ENCODE assay signal across 30 cellular contexts in genomic region chr2:76748581-76749296, GRCh38.
"Had no signal": no experiment of that assay in that cellular context is flagged by ENCODE, and none has a peak within 500 bp of the region (broad histone marks: within the 10 kb centered on the region; RNA-seq: fewer than 3 reads in every experiment).

No MANE protein-coding gene starts in this region.

- ATAC-seq: activated CD8-positive, alpha-beta memory T cell treated with anti-CD3 and anti-CD28 coated beads, Interleukin-2, amount 10 ng/mL, durations not matched to agents 7 days and 5 days; activated CD8-positive, alpha-beta T cell treated with anti-CD3 and anti-CD28 coated beads, Interleukin-2, amount 10 ng/mL, durations not matched to agents 7 days and 5 days; activated naive CD4-positive, alpha-beta T cell treated with anti-CD3 and anti-CD28 coated beads, Interleukin-2, amount 50 U/mL, for 72 hours; foreskin keratinocyte; heart left ventricle; lower lobe of right lung; naive thymus-derived CD8-positive, alpha-beta T cell; pancreas; stimulated activated naive B cell treated with anti-CD40 and anti-IgM and Interleukin-4, amounts not matched to agents 10 μg/mL and 1 μg/mL and 100 μg/mL, for 72 hours; upper lobe of right lung; WTC11 had no signal

- H3K36me3 ChIP-seq: esophagus muscularis mucosa, heart left ventricle, lower lobe of right lung, pancreas, prostate gland, sigmoid colon, suprapubic skin, tibial artery, upper lobe of right lung had no signal

- H3K27me3 ChIP-seq: esophagus muscularis mucosa, foreskin keratinocyte, heart left ventricle, pancreas, sigmoid colon, suprapubic skin, tibial artery, upper lobe of right lung had no signal

- H3K9me3 ChIP-seq: esophagus muscularis mucosa, heart left ventricle, lower lobe of right lung, pancreas, prostate gland, sigmoid colon, suprapubic skin, tibial artery, upper lobe of right lung had no signal

- FAIRE-seq: colon, pancreas had no signal

- H3K4me3 ChIP-seq: esophagus muscularis mucosa, heart left ventricle, lower lobe of right lung, pancreas, prostate gland, sigmoid colon, suprapubic skin, tibial artery, upper lobe of right lung had no signal

- H3K27ac ChIP-seq: esophagus muscularis mucosa, foreskin keratinocyte, heart left ventricle, lower lobe of right lung, pancreas, prostate gland, sigmoid colon, suprapubic skin, tibial artery, upper lobe of right lung had no signal

- DNase-seq: activated CD4-positive, alpha-beta T cell treated with anti-CD3 and anti-CD28 coated beads for 1 hour; activated CD4-positive, alpha-beta T cell treated with anti-CD3 and anti-CD28 coated beads, Interleukin-2, amount 50 U/mL, for 1 hour; activated CD8-positive, alpha-beta memory T cell treated with anti-CD3 and anti-CD28 coated beads, Interleukin-2, amount 10 ng/mL, durations not matched to agents 7 days and 5 days; activated CD8-positive, alpha-beta T cell treated with anti-CD3 and anti-CD28 coated beads, Interleukin-2, amount 10 ng/mL, durations not matched to agents 7 days and 5 days; activated T-cell treated with anti-CD3 and anti-CD28 coated beads, Interleukin-2, amount 50 U/mL, for 48 hours; dermis blood vessel endothelial cell; effector CD4-positive, alpha-beta T cell; foreskin keratinocyte; heart left ventricle; hypothalamus; lower lobe of right lung; mesenchymal stem cell; naive thymus-derived CD8-positive, alpha-beta T cell; nucleus accumbens; retina; sigmoid colon; small intestine; stimulated activated CD4-positive, alpha-beta T cell treated with anti-CD3 and anti-CD28 coated beads, Interleukin-4, amount 100 ng/mL, for 24 hours; stimulated activated CD8-positive, alpha-beta memory T cell treated with anti-CD3 and anti-CD28 coated beads, Interleukin-4, amount 100 ng/mL, for 48 hours; stimulated activated naive B cell treated with anti-CD40 and anti-IgM and Interleukin-4, amounts not matched to agents 10 μg/mL and 1 μg/mL and 100 μg/mL, for 72 hours; T1000; tibial artery; upper lobe of right lung had no signal

- H3K4me1 ChIP-seq: esophagus muscularis mucosa, foreskin keratinocyte, heart left ventricle, lower lobe of right lung, pancreas, prostate gland, sigmoid colon, suprapubic skin, tibial artery, upper lobe of right lung had no signal
